8 cellular contexts compared by ENCODE assay signal in the genomic region with DNA sequence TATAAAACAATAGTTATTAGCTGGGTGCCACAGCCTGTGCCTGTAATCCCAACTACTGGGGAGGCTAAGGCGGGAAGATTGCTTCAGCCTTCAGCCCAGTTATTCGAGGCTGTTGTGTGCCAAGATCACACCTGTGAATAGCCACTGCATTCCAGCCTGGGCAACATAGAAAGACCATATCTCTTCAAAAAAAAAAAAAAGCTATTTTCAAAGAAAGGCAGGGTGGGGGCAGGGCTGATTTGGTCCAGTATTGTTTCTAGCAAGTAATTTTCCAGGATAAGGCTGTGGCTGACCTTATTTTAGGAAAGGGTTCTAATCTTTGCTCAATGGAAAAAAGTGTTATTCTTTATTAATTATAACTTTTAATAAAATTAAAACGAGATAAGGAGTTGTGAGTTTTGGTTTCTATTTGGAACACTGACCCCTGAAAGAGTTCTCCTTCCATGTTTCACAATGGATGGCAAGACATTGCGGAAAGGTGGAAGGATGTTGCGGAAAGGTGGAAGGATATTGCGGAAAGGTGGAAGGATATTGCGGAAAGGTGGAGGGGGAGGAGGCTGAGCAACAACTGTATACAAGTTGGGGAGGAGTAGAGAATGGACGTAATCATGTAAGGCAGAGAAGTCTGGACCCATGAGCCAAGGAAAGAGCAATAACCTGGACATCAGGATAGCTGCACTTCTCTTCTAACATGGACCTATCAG. TPM values are rescaled to one million over a fixed set of nuclear protein-coding genes. Genes with fewer than 3 reads are reported as not detected.
A peak's percentile ranks its signal among the peaks of the same experiment; 100 is the strongest.
DNase-seq lines count a peak whose midpoint lies in the region; ATAC-seq and TF ChIP-seq lines count a peak whose summit lies in the region.

No MANE protein-coding gene starts in this region.

- POLR2A ChIA-PET in PC-3 (lab: Charles Lee; ENCODE audit: unreplicated experiment): interaction anchor here (0.6 to 1.0 kb wide), 2 partner anchors 66 to 140 kb away, joined by 4 to 10 read pairs; no protein-coding TSS in a partner anchor

- H3K14ac ChIP-seq in trophoblast cell (ENCODE audit: low read length): no peak overlapping the region

- H2BK5ac ChIP-seq in trophoblast cell (ENCODE audit: low read depth, low read length, poor library complexity): peak overlapping the region; percentile 62

- H3K27me3 ChIP-seq in DND-41 (ENCODE audit: insufficient read depth, low read length, poor library complexity) (no peaks in the 10 kb centered on the region), PC-3 (ENCODE audit: low read length) (no peaks in the 10 kb centered on the region), trophoblast cell (ENCODE audit: insufficient read depth, low read length) (no peaks in the 10 kb centered on the region)

- H2BK120ac ChIP-seq in trophoblast cell (ENCODE audit: insufficient read depth, low read length, poor library complexity): peak overlapping the region; percentile 81

- H3K9me3 ChIP-seq in DND-41 (ENCODE audit: insufficient read depth, low read length, severe bottlenecking): no peaks in the 10 kb centered on the region
- no peaks in the 10 kb centered on the region for H3K9me3 ChIP-seq in PC-3 (ENCODE audit: low read length)
- no peaks in the 10 kb centered on the region for H3K9me3 ChIP-seq in trophoblast cell (ENCODE audit: insufficient read depth, low read depth, low read length)

- H3K18ac ChIP-seq in trophoblast cell (ENCODE audit: low read length): no peak overlapping the region

- H4K91ac ChIP-seq in trophoblast cell (ENCODE audit: low read depth, low read length): peak overlapping the region; percentile 88

- H3K79me1 ChIP-seq in trophoblast cell (ENCODE audit: low read length): peaks cover 28% of the 10 kb centered on the region

- CTCF ChIA-PET in PC-3 (lab: Charles Lee): interaction anchor here (1.1 kb wide), 1 partner anchor 82 kb away, joined by 3 read pairs; no protein-coding TSS in a partner anchor

- BruUV-seq in PC-3 (replicated peaks; lab: Mats Ljungman, UMichigan): no TSS peak

- H3K4me1 ChIP-seq in DND-41 (ENCODE audit: insufficient read depth, low read length) (peaks cover 38% of the 10 kb centered on the region), PC-3 (ENCODE audit: insufficient read depth, low read length) (peaks cover 51% of the 10 kb centered on the region), trophoblast cell (ENCODE audit: control insufficient read depth in 1 of 2, insufficient read depth in 2 of 2, low read length in 2 of 2) (peaks cover 5 to 8% of the 10 kb centered on the region in 2 experiments)

- DNase-seq in DND-41: no peak
- DNase-seq in PC-3: no peak
- no peak for DNase-seq in epithelial cell of prostate (ENCODE audit: low read depth, low spot score)
- DNase-seq in trophoblast cell: no peak
- no peak for DNase-seq in AG08395 (ENCODE audit: low spot score)
- no peak for DNase-seq in stimulated activated naive CD4-positive, alpha-beta T cell (lab: John Stamatoyannopoulos, UW)
- no peak for DNase-seq in putamen (ENCODE audit: low spot score)
- no peak for DNase-seq in HPDE6-E6E7 (ENCODE audit: extremely low spot score)

- H3K4ac ChIP-seq in trophoblast cell (ENCODE audit: low read depth, low read length): peak overlapping the region; percentile 59

- H4K12ac ChIP-seq in trophoblast cell (ENCODE audit: low read depth, low read length): no peak overlapping the region

- no peak overlapping the region for H2AK5ac ChIP-seq in trophoblast cell (ENCODE audit: low read length)

- H3K27ac ChIP-seq in DND-41 (ENCODE audit: low read length): peak overlapping the region; percentile 89
- H3K27ac ChIP-seq in PC-3 (ENCODE audit: low read length): no peak overlapping the region
- H3K27ac ChIP-seq in epithelial cell of prostate: peak overlapping the region; percentile 95
- H3K27ac ChIP-seq in trophoblast cell (ENCODE audit: low read depth, low read length): no peak overlapping the region

- H2AFZ ChIP-seq in DND-41 (ENCODE audit: low read depth, low read length): peak overlapping the region; percentile 84; the same call in 1 of the 2 replicates
- peak overlapping the region; percentile 88; the same call in 1 of the 2 replicates for H2AFZ ChIP-seq in PC-3 (ENCODE audit: low read length)
- H2AFZ ChIP-seq in trophoblast cell (ENCODE audit: insufficient read depth, low read length, poor library complexity): no peak overlapping the region

- no peak for ATAC-seq in DND-41 (ENCODE audit: insufficient read depth, low read depth)
- ATAC-seq in PC-3: no peak

- intact Hi-C loops in PC-3 (cut with micrococcal nuclease): loop anchor here (5.0 kb wide), 3 partner anchors 66 to 226 kb away; no protein-coding TSS in a partner anchor

- no peak overlapping the region for H4K8ac ChIP-seq in trophoblast cell (ENCODE audit: low read depth, low read length)

- H4K20me1 ChIP-seq in DND-41 (ENCODE audit: insufficient read depth, low read length) (peaks cover 16% of the 10 kb centered on the region; the same call in 1 of the 2 replicates), PC-3 (ENCODE audit: low read length) (peaks cover 3% of the 10 kb centered on the region; the same call in 1 of the 2 replicates)

- H3K4me2 ChIP-seq in DND-41 (ENCODE audit: insufficient read depth, low read length) (peak overlapping the region; percentile 84), PC-3 (ENCODE audit: low read length) (peak overlapping the region; percentile 93), trophoblast cell (ENCODE audit: low read length) (no peak overlapping the region)

- H3F3A ChIP-seq in PC-3 (ENCODE audit: low read length, unreplicated experiment): peaks cover 9% of the 10 kb centered on the region

- no peak for TF ChIP-seq CTCF in DND-41 (IDR thresholded peaks at IDR 0.05; ENCODE audit: borderline replicate concordance, extremely low read depth, low read length, poor library complexity, severe bottlenecking)
- TF ChIP-seq CTCF in PC-3 (conservative IDR thresholded peaks at IDR 0.05; ENCODE audit: low read depth, low read length): no peak

- H2BK12ac ChIP-seq in trophoblast cell (ENCODE audit: low read length): peak overlapping the region; percentile 98

- no peak overlapping the region for H3K23ac ChIP-seq in trophoblast cell (ENCODE audit: low read length)

- H3K9me2 ChIP-seq in PC-3 (replicated peaks; ENCODE audit: low read length): no peaks in the 10 kb centered on the region

- peaks cover 38% of the 10 kb centered on the region for H3K79me2 ChIP-seq in DND-41 (ENCODE audit: insufficient read depth, low read length)
- H3K79me2 ChIP-seq in PC-3 (ENCODE audit: low read length): peaks cover 33% of the 10 kb centered on the region
- H3K79me2 ChIP-seq in trophoblast cell (ENCODE audit: control insufficient read depth, insufficient read depth, low read length, poor library complexity): peaks cover 9% of the 10 kb centered on the region

- H3K9ac ChIP-seq in DND-41 (ENCODE audit: low read depth, low read length) (peak overlapping the region; percentile 63), PC-3 (ENCODE audit: low read length) (no peak overlapping the region), trophoblast cell (ENCODE audit: low read length) (no peak overlapping the region)

- H3K4me3 ChIP-seq in DND-41 (ENCODE audit: low read depth in 1 of 2, low read length in 2 of 2) (peak overlapping the region; percentile 36 to 64; a peak in 3 of 4 replicates), PC-3 (ENCODE audit: low read length) (peak overlapping the region; percentile 87), trophoblast cell (ENCODE audit: low read depth, low read length) (no peak overlapping the region)

- 100% methylated on average over 4 of the region's 8 CpGs for WGBS in trophoblast cell (ENCODE audit: extremely low coverage, insufficient coverage, insufficient read length)

- H3K36me3 ChIP-seq in DND-41 (ENCODE audit: insufficient read depth, low read length) (peaks cover 8% of the 10 kb centered on the region), PC-3 (ENCODE audit: low read depth, low read length) (no peaks in the 10 kb centered on the region), trophoblast cell (ENCODE audit: control insufficient read depth in 1 of 2, insufficient read depth in 2 of 2, low read length in 2 of 2) (peaks cover under 1% of the 10 kb centered on the region in 2 experiments)

RNA-seq across cellular contexts. Expression of a gene that starts 1.5 kb away (rescaled TPM):
- total RNA-seq in PC-3 (2014; rRNA removed): 19.3 and 32.3 TPM in 2 replicates
- 142 and 155 TPM in 2 replicates for polyA plus RNA-seq in trophoblast cell (2013)

Comparison
In these comparisons a context has a peak if more than half of its experiments do, and no peak if none do; other contexts are left out.
1. H3K27ac ChIP-seq: peak in DND-41 (single experiment) and epithelial cell of prostate (single experiment); none in PC-3 (single experiment) and trophoblast cell (single experiment).